ENCODE assay signal across 1 cellular context in genomic region chr1:9553736-9554144, GRCh38.
A peak's percentile ranks its signal among the peaks of the same experiment; 100 is the strongest.
TF ChIP-seq lines count a peak whose summit lies in the region.

No MANE protein-coding gene starts in this region.

TF ChIP-seq in HepG2, 621 proteins besides CTCF, POLR2A, EP300 and RAD21 (continued from another document and continues in another):
- TF ChIP-seq ZGPAT (CRISPR knock-in tag; IDR thresholded peaks at IDR 0.05) (peak; percentile 99), ZNF256 (CRISPR knock-in tag; conservative IDR thresholded peaks at IDR 0.05) (no peak), TOPORS (CRISPR knock-in tag; IDR thresholded peaks at IDR 0.05) (no peak), NFKB2 (CRISPR knock-in tag; IDR thresholded peaks at IDR 0.05; ENCODE audit: borderline replicate concordance) (no peak), HES4 (CRISPR knock-in tag; IDR thresholded peaks at IDR 0.05; ENCODE audit: borderline replicate concordance) (no peak), SETDB1 (CRISPR knock-in tag; IDR thresholded peaks at IDR 0.05; ENCODE audit: borderline replicate concordance) (no peak), AGO2 (optimal IDR thresholded peaks at IDR 0.05; ENCODE audit: low read depth, low read length) (no peak), ZNF224 (CRISPR knock-in tag; IDR thresholded peaks at IDR 0.05) (no peak), CC2D1A (CRISPR knock-in tag; IDR thresholded peaks at IDR 0.05) (no peak), ZBED4 (CRISPR knock-in tag; IDR thresholded peaks at IDR 0.05; ENCODE audit: borderline replicate concordance) (peak; percentile 62; the same call in 1 of the 2 replicates), ARID3A (IDR thresholded peaks at IDR 0.05; ENCODE audit: low read depth, low read length) (peak; percentile 84), ZNF547 (CRISPR knock-in tag; IDR thresholded peaks at IDR 0.05) (peak; percentile 34; the same call in 1 of the 2 replicates), SNAPC5 (CRISPR knock-in tag; IDR thresholded peaks at IDR 0.05; ENCODE audit: borderline replicate concordance) (0 out of 2 replicates have a peak, but pooled peaks have one; percentile 41), ZNF331 (CRISPR knock-in tag; IDR thresholded peaks at IDR 0.05) (peak; percentile 95; the same call in 1 of the 2 replicates), ZNF552 (CRISPR knock-in tag; IDR thresholded peaks at IDR 0.05; ENCODE audit: borderline replicate concordance) (no peak), ZBTB40 (IDR thresholded peaks at IDR 0.05) (no peak), ZBTB40 (CRISPR knock-in tag; IDR thresholded peaks at IDR 0.05) (no peak; the same call in 1 of the 2 replicates), ZBTB46 (CRISPR knock-in tag; IDR thresholded peaks at IDR 0.05; ENCODE audit: borderline replicate concordance) (no peak), ZNF550 (CRISPR knock-in tag; IDR thresholded peaks at IDR 0.05; ENCODE audit: borderline replicate concordance) (no peak), ZNF782 (CRISPR knock-in tag; IDR thresholded peaks at IDR 0.05; ENCODE audit: borderline replicate concordance) (no peak), ETV5 (CRISPR knock-in tag; IDR thresholded peaks at IDR 0.05; ENCODE audit: borderline replicate concordance) (peak; percentile 79; the same call in 1 of the 2 replicates), ZBTB14 (CRISPR knock-in tag; IDR thresholded peaks at IDR 0.05) (no peak), WIZ (CRISPR knock-in tag; IDR thresholded peaks at IDR 0.05) (no peak), GTF3A (CRISPR knock-in tag; conservative IDR thresholded peaks at IDR 0.05) (no peak), ZNF597 (CRISPR knock-in tag; IDR thresholded peaks at IDR 0.05) (no peak), DPF2 (CRISPR knock-in tag; IDR thresholded peaks at IDR 0.05; ENCODE audit: borderline replicate concordance, low read depth) (peak; percentile 92), ZNF382 (CRISPR knock-in tag; IDR thresholded peaks at IDR 0.05; ENCODE audit: borderline replicate concordance) (no peak), ZNF280B (CRISPR knock-in tag; IDR thresholded peaks at IDR 0.05; ENCODE audit: borderline replicate concordance) (no peak), ZNF205 (CRISPR knock-in tag; IDR thresholded peaks at IDR 0.05) (peak; percentile 80), ZNF83 (CRISPR knock-in tag; IDR thresholded peaks at IDR 0.05; ENCODE audit: borderline replicate concordance) (no peak; the same call in 1 of the 2 replicates), ZBTB37 (CRISPR knock-in tag; IDR thresholded peaks at IDR 0.05) (peak; percentile 80; the same call in 1 of the 2 replicates)
